Comparison of ENCODE assay signal across 16 cellular contexts in genomic region chr12:93514853-93515252, GRCh38. TPM values are rescaled to one million over a fixed set of nuclear protein-coding genes. Genes with fewer than 3 reads are reported as not detected.
DNase-seq lines count a peak whose midpoint lies in the region; ATAC-seq and TF ChIP-seq lines count a peak whose summit lies in the region.
"Had no signal": no experiment of that assay in that cellular context is flagged by ENCODE, and none has a peak within 500 bp of the region (broad histone marks: within the 10 kb centered on the region; RNA-seq: fewer than 3 reads in every experiment).

No MANE protein-coding gene starts in this region.

- H3K4me1 ChIP-seq in mammary epithelial cell (ENCODE audit: insufficient read depth, low read length): peaks cover 5% of the 10 kb centered on the region
- H3K4me1 ChIP-seq in mesenchymal stem cell (ENCODE audit: control insufficient read depth, insufficient read depth, low read depth, low read length): peaks cover 2% of the 10 kb centered on the region
- H3K4me1 ChIP-seq in left lung: no peaks in the 10 kb centered on the region

- H3K27ac Mint-ChIP-seq in activated CD4-positive, alpha-beta T cell treated with anti-CD3 and anti-CD28 coated beads, Interleukin-2, amount 10 ng/mL, durations not matched to agents 7 days and 5 days: no peak overlapping the region
- H3K27ac Mint-ChIP-seq: activated CD8-positive, alpha-beta T cell treated with anti-CD3 and anti-CD28 coated beads, Interleukin-2, amount 10 ng/mL, durations not matched to agents 7 days and 5 days; immature natural killer cell had no signal

- H3K9ac ChIP-seq in mammary epithelial cell (ENCODE audit: insufficient read depth, low read length) (no peak overlapping the region), mesenchymal stem cell (ENCODE audit: low read length) (no peak overlapping the region)

- H2BK12ac ChIP-seq in mesenchymal stem cell (ENCODE audit: low read length in 2 of 2): no peak overlapping the region

- H3K36me3 Mint-ChIP-seq in activated CD4-positive, alpha-beta T cell treated with anti-CD3 and anti-CD28 coated beads, Interleukin-2, amount 10 ng/mL, durations not matched to agents 7 days and 5 days (ENCODE audit: low read depth): peaks cover 2% of the 10 kb centered on the region

- no peak overlapping the region for H2BK120ac ChIP-seq in mesenchymal stem cell (ENCODE audit: low read depth, low read length)

- H2BK15ac ChIP-seq in mesenchymal stem cell (ENCODE audit: low read depth, poor library complexity, severe bottlenecking): no peak overlapping the region

- no peak overlapping the region for H4K91ac ChIP-seq in mesenchymal stem cell (ENCODE audit: low read length)

- H3K23ac ChIP-seq in mesenchymal stem cell (ENCODE audit: low read length in 2 of 2): no peak overlapping the region

- H3K27ac ChIP-seq in mammary epithelial cell (ENCODE audit: insufficient read depth, low read depth, low read length) (no peak overlapping the region), mesenchymal stem cell (ENCODE audit: low read length, poor library complexity, severe bottlenecking) (no peak overlapping the region), left lung (no peak overlapping the region)

- H3K4me3 ChIP-seq in mammary epithelial cell (replicated peaks in 1 of 3; ENCODE audit: insufficient read depth in 1 of 3, low read depth in 2 of 3, low read length in 3 of 3) (no peak overlapping the region), mesenchymal stem cell (ENCODE audit: insufficient read depth in 1 of 2, low read depth in 1 of 2, low read length in 2 of 2) (no peak overlapping the region), left lung (no peak overlapping the region)

- no peaks in the 10 kb centered on the region for H3K79me1 ChIP-seq in mesenchymal stem cell (replicated peaks; ENCODE audit: low read length, poor library complexity, severe bottlenecking)

- 85% methylated on average over 5 of the region's 5 CpGs for WGBS in mammary epithelial cell (ENCODE audit: low coverage, missing lambda C conversion rate)
- WGBS in mesenchymal stem cell: 79% methylated on average over 4 of the region's 5 CpGs

- H3K9me3 Mint-ChIP-seq in activated CD4-positive, alpha-beta T cell treated with anti-CD3 and anti-CD28 coated beads, Interleukin-2, amount 10 ng/mL, durations not matched to agents 7 days and 5 days: no peaks in the 10 kb centered on the region
- H3K9me3 Mint-ChIP-seq: CD4-positive, alpha-beta memory T cell; immature natural killer cell had no signal

- CTCF ChIA-PET in mammary epithelial cell (lab: Charles Lee; ENCODE audit: low non-redundant PET): interaction anchor here (0.7 kb wide), 1 partner anchor 237 kb away, joined by 3 read pairs; no protein-coding TSS in a partner anchor
- CTCF ChIA-PET in activated CD4-positive, alpha-beta T cell treated with anti-CD3 and anti-CD28 coated beads, Interleukin-2, amount 10 ng/mL, durations not matched to agents 7 days and 5 days (lab: Charles Lee): interaction anchor here (0.7 to 1.8 kb wide), 4 partner anchors 19 to 587 kb away, joined by 3 to 5 read pairs (median 4); no protein-coding TSS in a partner anchor

- no peak overlapping the region for H3K14ac ChIP-seq in mesenchymal stem cell (ENCODE audit: low read length in 2 of 2)

- H3K4me1 Mint-ChIP-seq in activated CD4-positive, alpha-beta T cell treated with anti-CD3 and anti-CD28 coated beads, Interleukin-2, amount 10 ng/mL, durations not matched to agents 7 days and 5 days: no peaks in the 10 kb centered on the region
- H3K4me1 Mint-ChIP-seq: immature natural killer cell had no signal

- H3K36me3 ChIP-seq in mammary epithelial cell (ENCODE audit: insufficient read depth, low read length) (no peaks in the 10 kb centered on the region), mesenchymal stem cell (ENCODE audit: control insufficient read depth in 1 of 2, insufficient read depth in 2 of 2, low read depth in 1 of 2, low read length in 2 of 2) (peaks cover 0 to 1% of the 10 kb centered on the region in 2 experiments), left lung (no peaks in the 10 kb centered on the region)

- H2AFZ ChIP-seq in mammary epithelial cell (ENCODE audit: low read depth, low read length) (no peak overlapping the region), mesenchymal stem cell (ENCODE audit: low read depth, low read length) (no peak overlapping the region)

- intact Hi-C loops in mammary epithelial cell (cut with micrococcal nuclease): no loop called here
- intact Hi-C loops in left lung (cut with DNase I): no loop called here

- H3K18ac ChIP-seq in mesenchymal stem cell (ENCODE audit: low read depth in 1 of 2, low read length in 2 of 2): no peak overlapping the region

- in situ Hi-C loops in mammary epithelial cell (cut with MboI; ENCODE audit: low sequenced_read_pairs in 2 of 2): no loop called here

- no peak overlapping the region for H2BK5ac ChIP-seq in mesenchymal stem cell (ENCODE audit: low read depth, low read length, poor library complexity, severe bottlenecking)

- no peak overlapping the region for H3K4ac ChIP-seq in mesenchymal stem cell (ENCODE audit: low read depth in 1 of 2, low read length in 2 of 2)

- H3K4me3 Mint-ChIP-seq in activated CD4-positive, alpha-beta T cell treated with anti-CD3 and anti-CD28 coated beads, Interleukin-2, amount 10 ng/mL, durations not matched to agents 7 days and 5 days: no peak overlapping the region
- H3K4me3 Mint-ChIP-seq: activated CD8-positive, alpha-beta T cell treated with anti-CD3 and anti-CD28 coated beads, Interleukin-2, amount 10 ng/mL, durations not matched to agents 7 days and 5 days; CD4-positive, alpha-beta memory T cell; immature natural killer cell had no signal

- H2AK5ac ChIP-seq in mesenchymal stem cell (ENCODE audit: low read length, severe bottlenecking): no peak overlapping the region

- H3K27me3 ChIP-seq in mammary epithelial cell (ENCODE audit: insufficient read depth, low read length): no peaks in the 10 kb centered on the region
- no peaks in the 10 kb centered on the region for H3K27me3 ChIP-seq in mesenchymal stem cell (ENCODE audit: control insufficient read depth in 1 of 2, insufficient read depth in 1 of 2, low read length in 2 of 2)
- no peaks in the 10 kb centered on the region for H3K27me3 ChIP-seq in left lung

- DNase-seq in AG09319 (ENCODE audit: extremely low read depth, low read depth) (peak; percentile 24), NCI-H226 (peak; percentile 54), mammary epithelial cell (peak; percentile 27), mesenchymal stem cell (peak; percentile 10), left lung (no peak)
- no peak for DNase-seq in stimulated activated naive CD8-positive, alpha-beta T cell treated with anti-CD3 and anti-CD28 coated beads, Interleukin-15, Interleukin-2, amounts not matched to agents 100 U/mL and 50 U/mL, for 24 hours
- no peak for DNase-seq in activated CD4-positive, alpha-beta T cell treated with anti-CD3 and anti-CD28 coated beads, Interleukin-2, amount 10 ng/mL, durations not matched to agents 7 days and 5 days
- no peak for DNase-seq in stimulated activated CD8-positive, alpha-beta memory T cell treated with anti-CD3 and anti-CD28 coated beads, Interleukin-4, amount 100 ng/mL, for 48 hours
- DNase-seq: activated CD8-positive, alpha-beta T cell treated with anti-CD3 and anti-CD28 coated beads, Interleukin-2, amount 10 ng/mL, durations not matched to agents 7 days and 5 days; CD4-positive, alpha-beta memory T cell; cerebellar nuclear complex; immature natural killer cell; NCI-H1436; NCI-H526 treated with DMSO at 0.1 percent for 48 hours; stimulated activated CD4-positive, alpha-beta T cell treated with anti-CD3 and anti-CD28 coated beads, Interleukin-4, amount 100 ng/mL, for 24 hours; stimulated activated naive CD4-positive, alpha-beta T cell treated with Interleukin-2 at 50 U/mL for 16 hours had no signal

- POLR2A ChIA-PET in activated CD4-positive, alpha-beta T cell treated with anti-CD3 and anti-CD28 coated beads, Interleukin-2, amount 10 ng/mL, durations not matched to agents 7 days and 5 days (lab: Charles Lee): no interaction called here

- no peaks in the 10 kb centered on the region for H3K27me3 Mint-ChIP-seq in activated CD4-positive, alpha-beta T cell treated with anti-CD3 and anti-CD28 coated beads, Interleukin-2, amount 10 ng/mL, durations not matched to agents 7 days and 5 days
- H3K27me3 Mint-ChIP-seq: CD4-positive, alpha-beta memory T cell had no signal

- H3K9me3 ChIP-seq in mammary epithelial cell (replicated peaks; ENCODE audit: insufficient read depth, low read length): no peaks in the 10 kb centered on the region
- no peaks in the 10 kb centered on the region for H3K9me3 ChIP-seq in mesenchymal stem cell (ENCODE audit: control insufficient read depth, low read length)
- H3K9me3 ChIP-seq in left lung: no peaks in the 10 kb centered on the region

- TF ChIP-seq CTCF in AG09319 (IDR thresholded peaks at IDR 0.05; ENCODE audit: low read depth, low read length) (no peak), mammary epithelial cell (conservative IDR thresholded peaks at IDR 0.05 in 1 of 2, IDR thresholded peaks at IDR 0.05 in 1 of 2; ENCODE audit: extremely low read depth in 1 of 2, insufficient read depth in 1 of 2, low read depth in 1 of 2, low read length in 2 of 2) (no peak), left lung (IDR thresholded peaks at IDR 0.05) (no peak)

- H4K8ac ChIP-seq in mesenchymal stem cell (ENCODE audit: low read length): no peak overlapping the region

- no peaks in the 10 kb centered on the region for H3K79me2 ChIP-seq in mammary epithelial cell (ENCODE audit: insufficient read depth, low read length)

- H3K4me2 ChIP-seq in mammary epithelial cell (ENCODE audit: insufficient read depth, low read depth, low read length): no peak overlapping the region
- no peak overlapping the region for H3K4me2 ChIP-seq in mesenchymal stem cell (ENCODE audit: low read length, poor library complexity, severe bottlenecking)

- ATAC-seq in stimulated activated naive CD8-positive, alpha-beta T cell treated with anti-CD3 and anti-CD28 coated beads, Interleukin-15, Interleukin-2, amounts not matched to agents 100 U/mL and 50 U/mL, for 24 hours: no peak
- ATAC-seq in left lung: no peak
- ATAC-seq: activated CD8-positive, alpha-beta T cell treated with anti-CD3 and anti-CD28 coated beads, Interleukin-2, amount 10 ng/mL, durations not matched to agents 7 days and 5 days had no signal

- no peaks in the 10 kb centered on the region for H4K20me1 ChIP-seq in mammary epithelial cell (ENCODE audit: insufficient read depth, low read length)

- no TSS peak for BruUV-seq in mammary epithelial cell (replicated peaks; lab: Mats Ljungman, UMichigan)

- dilution Hi-C loops in mammary epithelial cell (cut with HindIII; ENCODE audit: low sequenced_read_pairs): loop anchor here (5.0 kb wide), 1 partner anchor 587 kb away; no protein-coding TSS in a partner anchor

RNA-seq across cellular contexts. Expression of gene MRPL42, which starts 47.5 kb away (rescaled TPM):
- total RNA-seq in mammary epithelial cell (10 to 100 TPM; 45.7 to 58.5 TPM), left lung (10 to 100 TPM; 59.9 to 65.6 TPM)
- 45.1 TPM for polyA plus RNA-seq in mammary epithelial cell
- 43.4 TPM for polyA minus RNA-seq in mammary epithelial cell
- 55.9 TPM for polyA plus RNA-seq in mesenchymal stem cell (2013, experiment 1 of 2)
- polyA plus RNA-seq in mesenchymal stem cell (2013, experiment 2 of 2): 61.3 TPM
- total RNA-seq in activated CD4-positive, alpha-beta T cell treated with anti-CD3 and anti-CD28 coated beads, Interleukin-2, amount 10 ng/mL, durations not matched to agents 7 days and 5 days: 10 to 100 TPM; 55.6 to 69.0 TPM

RNA-seq across cellular contexts. Expression of gene SOCS2, which starts 57.6 kb away (rescaled TPM):
- 10 to 100 TPM; 19.4 to 27.0 TPM for total RNA-seq in mammary epithelial cell
- 8.9 TPM for polyA plus RNA-seq in mammary epithelial cell
- 1.4 TPM for polyA minus RNA-seq in mammary epithelial cell
- polyA plus RNA-seq in mesenchymal stem cell (2013, experiment 1 of 2): 3.9 TPM
- 3.0 TPM for polyA plus RNA-seq in mesenchymal stem cell (2013, experiment 2 of 2)
- total RNA-seq in left lung: 10 to 100 TPM; 15.7 to 30.4 TPM
- total RNA-seq in activated CD4-positive, alpha-beta T cell treated with anti-CD3 and anti-CD28 coated beads, Interleukin-2, amount 10 ng/mL, durations not matched to agents 7 days and 5 days: 10 to 100 TPM; 28.0 to 31.6 TPM

Comparison
In these comparisons a context has a peak if more than half of its experiments do, and no peak if none do; other contexts are left out.
1. DNase-seq: peak in AG09319 (single experiment), NCI-H226 (single experiment), mammary epithelial cell (single experiment) and mesenchymal stem cell (single experiment); none in stimulated activated naive CD8-positive, alpha-beta T cell treated with anti-CD3 and anti-CD28 coated beads, Interleukin-15, Interleukin-2, amounts not matched to agents 100 U/mL and 50 U/mL, for 24 hours (single experiment), left lung (0 of 2), activated CD4-positive, alpha-beta T cell treated with anti-CD3 and anti-CD28 coated beads, Interleukin-2, amount 10 ng/mL, durations not matched to agents 7 days and 5 days (single experiment) and stimulated activated CD8-positive, alpha-beta memory T cell treated with anti-CD3 and anti-CD28 coated beads, Interleukin-4, amount 100 ng/mL, for 48 hours (single experiment).